3 cellular contexts compared by ENCODE assay signal in genomic region chr1:160714047-160714648, GRCh38. TPM values are rescaled to one million over a fixed set of nuclear protein-coding genes. Genes with fewer than 3 reads are reported as not detected.
"Had no signal": no experiment of that assay in that cellular context is flagged by ENCODE, and none has a peak within 500 bp of the region (broad histone marks: within the 10 kb centered on the region; RNA-seq: fewer than 3 reads in every experiment).

No MANE protein-coding gene starts in this region.

RNA-seq across cellular contexts. Expression of gene CD48, which starts 2.5 kb away (rescaled TPM):
- total RNA-seq: lung microvascular endothelial cell, osteocyte had no signal
- polyA plus RNA-seq: SK-N-SH had no signal

RNA-seq across cellular contexts. Expression of gene SLAMF7, which starts 24.9 kb away (rescaled TPM):
- total RNA-seq: lung microvascular endothelial cell, osteocyte had no signal
- polyA plus RNA-seq: SK-N-SH had no signal
